In genomic region chr2:80473069-80473468, GRCh38 we compare ENCODE assay signal across 9 cellular contexts.
"Had no signal": no experiment of that assay in that cellular context is flagged by ENCODE, and none has a peak within 500 bp of the region (broad histone marks: within the 10 kb centered on the region; RNA-seq: fewer than 3 reads in every experiment).

No MANE protein-coding gene starts in this region.

- H3K27ac ChIP-seq: GM23248, HL-60 had no signal

- H3K36me3 ChIP-seq: HAP-1 had no signal

- H3K4me1 Mint-ChIP-seq: IgD-negative memory B cell had no signal

- DNase-seq: GM23248, GOT3, H7, HFFc6 had no signal

- H3K4me3 ChIP-seq: GM23248, HAP-1 had no signal

- H3K9ac ChIP-seq: GM23248 had no signal

- H3K9me3 Mint-ChIP-seq: HFFc6 had no signal

- H3K27me3 Mint-ChIP-seq: IgD-negative memory B cell had no signal

- H3K4me1 ChIP-seq: HAP-1 had no signal

- H2AFZ ChIP-seq: GM23248 had no signal

- H3K4me3 Mint-ChIP-seq: HFFc6, IgD-negative memory B cell had no signal

- H3K36me3 Mint-ChIP-seq: IgD-negative memory B cell had no signal

- H3K9me3 ChIP-seq: HAP-1 had no signal

- H3K27ac Mint-ChIP-seq: HFFc6, IgD-negative memory B cell had no signal

- ATAC-seq: HCT116, HepG2 had no signal
